ENCODE assay signal across 11 cellular contexts in genomic region chr2:54588244-54588899, GRCh38.
DNase-seq lines count a peak whose midpoint lies in the region; ATAC-seq and TF ChIP-seq lines count a peak whose summit lies in the region.
"Had no signal": no experiment of that assay in that cellular context is flagged by ENCODE, and none has a peak within 500 bp of the region (broad histone marks: within the 10 kb centered on the region; RNA-seq: fewer than 3 reads in every experiment).

No MANE protein-coding gene starts in this region.

- DNase-seq in right cardiac atrium: no peak
- DNase-seq in Right ventricle myocardium superior: no peak
- peak; percentile 30 for DNase-seq in NCI-H69 (lab: John Stamatoyannopoulos, UW)
- no peak for DNase-seq in glutamatergic neuron
- no peak for DNase-seq in upper lobe of left lung
- DNase-seq in DMS114 treated with DMSO at 0.1 percent for 48 hours (lab: John Stamatoyannopoulos, UW; ENCODE audit: unreplicated experiment): no peak
- DNase-seq in HT-29 (ENCODE audit: low spot score): no peak
- DNase-seq: activated CD4-positive, alpha-beta T cell treated with anti-CD3 and anti-CD28 coated beads for 1 hour; nephron progenitor cell had no signal

- no peaks in the 10 kb centered on the region for H3K27me3 Mint-ChIP-seq in glutamatergic neuron (ENCODE audit: unreplicated experiment)

- no peaks in the 10 kb centered on the region for H3K27me3 ChIP-seq in right cardiac atrium (ENCODE audit: control insufficient read depth, insufficient read depth)
- H3K27me3 ChIP-seq in upper lobe of left lung: no peaks in the 10 kb centered on the region
- H3K27me3 ChIP-seq: tibial nerve had no signal

- no peaks in the 10 kb centered on the region for H3K9me3 ChIP-seq in right cardiac atrium (ENCODE audit: control insufficient read depth, low read length)
- H3K9me3 ChIP-seq in upper lobe of left lung: no peaks in the 10 kb centered on the region
- H3K9me3 ChIP-seq: tibial nerve had no signal

- TF ChIP-seq EP300 in upper lobe of left lung (IDR thresholded peaks at IDR 0.05): no peak

- peaks cover 24% of the 10 kb centered on the region for H3K4me1 Mint-ChIP-seq in glutamatergic neuron (ENCODE audit: low read depth, unreplicated experiment)

- H3K27ac ChIP-seq in right cardiac atrium (ENCODE audit: low read length) (peak overlapping the region; percentile 16), upper lobe of left lung (peak overlapping the region; percentile 49 to 77 (median 74))

- peaks cover 20% of the 10 kb centered on the region for H3K4me1 ChIP-seq in right cardiac atrium (ENCODE audit: control insufficient read depth, insufficient read depth, low read length)
- peaks cover 59 to 81% (median 66%) of the 10 kb centered on the region in 4 donors for H3K4me1 ChIP-seq in upper lobe of left lung

- WGBS in right cardiac atrium: 51% methylated on average over 1 of the region's 1 CpG
- WGBS in upper lobe of left lung, 2 donors: 43 to 60% methylated on average over 1 of the region's 1 CpG

- no peak for ATAC-seq in right cardiac atrium
- ATAC-seq in Right ventricle myocardium superior (ENCODE audit: poor library complexity): no peak
- no peak for ATAC-seq in upper lobe of left lung (ENCODE audit: low FRiP score in 2 of 2)
- no peak for ATAC-seq in HG02973 (IDR thresholded peaks at IDR 0.05; ENCODE audit: unreplicated experiment)

- H3K36me3 Mint-ChIP-seq in glutamatergic neuron (ENCODE audit: unreplicated experiment): no peaks in the 10 kb centered on the region

- no peak for TF ChIP-seq POLR2A in upper lobe of left lung (IDR thresholded peaks at IDR 0.05)

- no peak overlapping the region for H3K4me3 Mint-ChIP-seq in glutamatergic neuron (ENCODE audit: unreplicated experiment)
- H3K4me3 Mint-ChIP-seq: nephron progenitor cell had no signal

- H3K27ac Mint-ChIP-seq in glutamatergic neuron (ENCODE audit: unreplicated experiment): peak overlapping the region; percentile 68
- H3K27ac Mint-ChIP-seq: nephron progenitor cell had no signal

- H3K4me3 ChIP-seq in right cardiac atrium (ENCODE audit: low read length) (no peak overlapping the region), upper lobe of left lung (no peak overlapping the region)
- H3K4me3 ChIP-seq: tibial nerve had no signal

- H3K36me3 ChIP-seq in upper lobe of left lung: peaks cover 0 to 7% (median 0%) of the 10 kb centered on the region in 4 donors

- H3K9me3 Mint-ChIP-seq in glutamatergic neuron (ENCODE audit: unreplicated experiment): peaks cover 6% of the 10 kb centered on the region
- H3K9me3 Mint-ChIP-seq: nephron progenitor cell had no signal

- intact Hi-C loops in right cardiac atrium (cut with DNase I): no loop called here
- intact Hi-C loops in Right ventricle myocardium superior (cut with DNase I): no loop called here

- TF ChIP-seq CTCF in glutamatergic neuron (IDR thresholded peaks at IDR 0.05; ENCODE audit: partially characterized antibody, unreplicated experiment): no peak
- no peak for TF ChIP-seq CTCF in upper lobe of left lung (IDR thresholded peaks at IDR 0.05)
